ENCODE assay signal across 8 cellular contexts in genomic region chr1:228378453-228379164, GRCh38. TPM values are rescaled to one million over a fixed set of nuclear protein-coding genes. Genes with fewer than 3 reads are reported as not detected.
DNase-seq lines count a peak whose midpoint lies in the region; ATAC-seq and TF ChIP-seq lines count a peak whose summit lies in the region.

No MANE protein-coding gene starts in this region.

- no peak overlapping the region for H3K27ac Mint-ChIP-seq in neural progenitor cell

- WGBS in suprapubic skin = no CpG with 5 or more reads among the region's 70 CpGs

- BruUV-seq in HCT116 (replicated peaks; lab: Mats Ljungman, UMichigan) = no TSS peak

- no peaks in the 10 kb centered on the region for H3K36me3 Mint-ChIP-seq in neural progenitor cell

- H3F3A ChIP-seq in neural progenitor cell (ENCODE audit: low read depth) = no peaks in the 10 kb centered on the region

- no peaks in the 10 kb centered on the region for H3K79me2 ChIP-seq in ACC112 (ENCODE audit: control insufficient read depth, insufficient read depth, low read length, unreplicated experiment)
- no peaks in the 10 kb centered on the region for H3K79me2 ChIP-seq in HCT116 (ENCODE audit: insufficient read depth, low read length)
- H3K79me2 ChIP-seq in neural progenitor cell (ENCODE audit: low read depth) = no peaks in the 10 kb centered on the region

- H3K9me2 ChIP-seq in HCT116 (ENCODE audit: insufficient read depth) = no peaks in the 10 kb centered on the region

- H3K9me3 Mint-ChIP-seq in neural progenitor cell = no peaks in the 10 kb centered on the region

- intact Hi-C loops in HCT116 (cut with micrococcal nuclease) = loop anchor here (1.0 to 2.0 kb wide), 2 partner anchors 14 to 136 kb away; no protein-coding TSS in a partner anchor

- TF ChIP-seq EP300 in suprapubic skin (IDR thresholded peaks at IDR 0.05) = no peak

- peak overlapping the region; percentile 90 for H3K4me3 Mint-ChIP-seq in neural progenitor cell

- peaks cover 16% of the 10 kb centered on the region for H3K27me3 Mint-ChIP-seq in neural progenitor cell (ENCODE audit: insufficient read depth, low read depth)

- H3K27me3 ChIP-seq in ACC112 (ENCODE audit: insufficient read depth, low read length) (peaks cover 4% of the 10 kb centered on the region; the same call in 1 of the 2 replicates), HCT116 (ENCODE audit: insufficient read depth, low read length) (no peaks in the 10 kb centered on the region), neural progenitor cell (peaks cover 60% of the 10 kb centered on the region), suprapubic skin (no peaks in the 10 kb centered on the region)

- H2AFZ ChIP-seq in ACC112 (ENCODE audit: low read length, unreplicated experiment) = peak overlapping the region; percentile 88
- peak overlapping the region; percentile 61 for H2AFZ ChIP-seq in HCT116 (ENCODE audit: low read depth, low read length, poor library complexity, severe bottlenecking)
- peak overlapping the region; percentile 92 for H2AFZ ChIP-seq in neural progenitor cell (replicated peaks)

- TF ChIP-seq CTCF in HCT116 (IDR thresholded peaks at IDR 0.05 in 2 of 3, conservative IDR thresholded peaks at IDR 0.05 in 1 of 3; ENCODE audit: borderline replicate concordance in 1 of 3, insufficient read depth in 1 of 3, low read depth in 2 of 3, low read length in 2 of 3) (peak in 2 of 3 experiments; percentile 58 to 65; a peak in 5 of 6 replicates), neural progenitor cell (IDR thresholded peaks at IDR 0.05) (peak; percentile 78), suprapubic skin (IDR thresholded peaks at IDR 0.05) (peak; percentile 20 to 53)

- H3K36me3 ChIP-seq in ACC112 (ENCODE audit: insufficient read depth, low read length) (no peaks in the 10 kb centered on the region), HCT116 (ENCODE audit: control insufficient read depth in 1 of 2, insufficient read depth in 2 of 2, low read length in 2 of 2) (no peaks in the 10 kb centered on the region), neural progenitor cell (no peaks in the 10 kb centered on the region), suprapubic skin (no peaks in the 10 kb centered on the region)

- CTCF ChIA-PET in HCT116 (lab: Charles Lee) = no interaction called here

- H3K9me3 ChIP-seq in HCT116 (ENCODE audit: control insufficient read depth in 1 of 2, insufficient read depth in 1 of 2, low read depth in 1 of 2, low read length in 2 of 2) (no peaks in the 10 kb centered on the region), neural progenitor cell (ENCODE audit: low read depth) (no peaks in the 10 kb centered on the region), suprapubic skin (no peaks in the 10 kb centered on the region)

- POLR2A ChIA-PET in HCT116 (lab: Charles Lee) = no interaction called here

- H3K4me3 ChIP-seq in ACC112 (ENCODE audit: low read depth, low read length) (peak overlapping the region; percentile 81), HCT116 (replicated peaks in 1 of 2; ENCODE audit: low read depth in 1 of 2, low read length in 2 of 2) (peak overlapping the region; percentile 58 to 66), neural progenitor cell (peak overlapping the region; percentile 62), suprapubic skin (peak overlapping the region; percentile 56)

- TF ChIP-seq POLR2A in HCT116 (IDR thresholded peaks at IDR 0.05; ENCODE audit: borderline replicate concordance, extremely low read depth, insufficient read depth, insufficient read length) = no peak
- no peak for TF ChIP-seq POLR2A in suprapubic skin (IDR thresholded peaks at IDR 0.05)

- TF ChIP-seq RAD21 in HCT116 (IDR thresholded peaks at IDR 0.05; ENCODE audit: low read depth) = peak; percentile 87

- H4K20me1 ChIP-seq in HCT116 (ENCODE audit: insufficient read depth) = no peaks in the 10 kb centered on the region
- H4K20me1 ChIP-seq in neural progenitor cell (ENCODE audit: low read depth) = peaks cover 16% of the 10 kb centered on the region

- H3K4me1 ChIP-seq in ACC112 (ENCODE audit: control insufficient read depth, insufficient read depth, low read length, unreplicated experiment) (peaks cover 13% of the 10 kb centered on the region), HCT116 (ENCODE audit: control insufficient read depth in 1 of 2, insufficient read depth in 2 of 2, low read length in 2 of 2) (peaks cover 5 to 18% of the 10 kb centered on the region in 2 experiments), neural progenitor cell (peaks cover 5% of the 10 kb centered on the region), suprapubic skin (peaks cover 29% of the 10 kb centered on the region)

- H3K4me1 Mint-ChIP-seq in neural progenitor cell = peaks cover 5% of the 10 kb centered on the region

- peak overlapping the region; percentile 71 for H3K9ac ChIP-seq in HCT116 (ENCODE audit: low read length)
- no peak overlapping the region for H3K9ac ChIP-seq in neural progenitor cell

- peak overlapping the region; percentile 93 for H3K4me2 ChIP-seq in HCT116 (ENCODE audit: low read length)
- peak overlapping the region; percentile 98 for H3K4me2 ChIP-seq in neural progenitor cell

- RAD21 ChIA-PET in HCT116 (lab: Charles Lee; ENCODE audit: low non-redundant PET in 1 of 2, low total read pairs in 2 of 2, uncharacterized antibody in 2 of 2, unreplicated experiment in 2 of 2) = no interaction called here

- H3K27ac ChIP-seq in ACC112 (ENCODE audit: low read depth, low read length) = no peak overlapping the region
- H3K27ac ChIP-seq in HCT116 (ENCODE audit: low read depth, low read length) = peak overlapping the region; percentile 66
- no peak overlapping the region for H3K27ac ChIP-seq in neural progenitor cell
- H3K27ac ChIP-seq in suprapubic skin = peak overlapping the region; percentile 45

- ATAC-seq in HCT116 = peak; percentile 88
- no peak for ATAC-seq in HG02981 (IDR thresholded peaks at IDR 0.05; ENCODE audit: unreplicated experiment)

- DNase-seq in HCT116 (ENCODE audit: low read depth, low spot score) = peak; percentile 56
- peak; percentile 85 for DNase-seq in OCI-M1 (lab: John Stamatoyannopoulos, UW)
- DNase-seq in activated naive CD4-positive, alpha-beta T cell (lab: John Stamatoyannopoulos, UW) = peak in 3 of 4 experiments; percentile 17 to 60 (median 20)
- peak; percentile 75 for DNase-seq in foreskin melanocyte
- peak; percentile 83 for DNase-seq in neural progenitor cell (ENCODE audit: low spot score)
- peak in 1 of 2 donors; percentile 87 for DNase-seq in suprapubic skin (ENCODE audit: low spot score in 2 of 2)

TF ChIP-seq in HCT116, 20 proteins besides CTCF, POLR2A, EP300 and RAD21:
- peak; percentile 84 for TF ChIP-seq POLR2AphosphoS5 (IDR thresholded peaks at IDR 0.05; ENCODE audit: low read depth, low read length)
- TF ChIP-seq MAX (IDR thresholded peaks at IDR 0.05) = peak; percentile 85
- peak; percentile 17 for TF ChIP-seq TCF7L2 (IDR thresholded peaks at IDR 0.05; ENCODE audit: borderline replicate concordance, extremely low read depth, insufficient read depth, insufficient read length)
- TF ChIP-seq ATF3 (IDR thresholded peaks at IDR 0.05) = no peak
- TF ChIP-seq ZFX (IDR thresholded peaks at IDR 0.05) = peak; percentile 60; the same call in 1 of the 2 replicates
- peak; percentile 88 for TF ChIP-seq ZBTB33 (IDR thresholded peaks at IDR 0.05; ENCODE audit: extremely low read depth, insufficient replicate concordance, low read length)

RNA-seq across cellular contexts. Expression of gene TRIM11, which starts 28.0 kb away (rescaled TPM):
- 42.5 TPM for total RNA-seq in HCT116 (2021; ENCODE audit: unreplicated experiment)
- 22.9 and 24.4 TPM in 2 replicates for polyA plus RNA-seq in HCT116 (2012)
- total RNA-seq in neural progenitor cell (ENCODE audit: low replicate concordance) = 13.7 and 24.9 TPM in 2 replicates
- 10 to 100 TPM; 24.7 to 34.6 (median 32.8) TPM for total RNA-seq in suprapubic skin

RNA-seq across cellular contexts. Expression of gene TRIM17, which starts 38.1 kb away (rescaled TPM):
- total RNA-seq in HCT116 (2021; ENCODE audit: unreplicated experiment) (not detected), neural progenitor cell (ENCODE audit: low replicate concordance) (2.9 and 5.0 TPM in 2 replicates), suprapubic skin (1 to 10 TPM; 1.2 to 3.8 (median 2.8) TPM)
- polyA plus RNA-seq in HCT116 (2012) = 0.27 and 0.43 TPM in 2 replicates

Comparison
In these comparisons a context has a peak if more than half of its experiments do, and no peak if none do; other contexts are left out.
1. H3K27ac ChIP-seq: peak in HCT116 (single experiment) and suprapubic skin (single experiment); none in ACC112 (single experiment) and neural progenitor cell (single experiment).
2. Peak in every context shown above with its lines, with median percentiles within 50 percentile points of each other: H2AFZ ChIP-seq, H3K4me3 ChIP-seq and CTCF ChIP-seq.